Comparison of ENCODE assay signal across 8 cellular contexts in genomic region chr3:13856628-13857027, GRCh38. TPM values are rescaled to one million over a fixed set of nuclear protein-coding genes. Genes with fewer than 3 reads are reported as not detected.
"Had no signal": no experiment of that assay in that cellular context is flagged by ENCODE, and none has a peak within 500 bp of the region (broad histone marks: within the 10 kb centered on the region; RNA-seq: fewer than 3 reads in every experiment).

No MANE protein-coding gene starts in this region.

RNA-seq across cellular contexts. Expression of gene WNT7A, which starts 23.2 kb away (rescaled TPM):
- total RNA-seq: activated CD8-positive, alpha-beta memory T cell treated with anti-CD3 and anti-CD28 coated beads, Interleukin-2, amount 10 ng/mL, durations not matched to agents 7 days and 5 days; activated CD8-positive, alpha-beta T cell treated with anti-CD3 and anti-CD28 coated beads, Interleukin-2, amount 10 ng/mL, durations not matched to agents 7 days and 5 days; aorta; breast epithelium; cardiac septum; chondrocyte; colonic mucosa; T-helper 2 cell treated with Interferon-gamma antibody and Interleukin-4, amounts not matched to agents 100 ng/mL and 5 ng/mL, for 36 hours had no signal
